Comparison of ENCODE assay signal across 24 cellular contexts in the genomic region with DNA sequence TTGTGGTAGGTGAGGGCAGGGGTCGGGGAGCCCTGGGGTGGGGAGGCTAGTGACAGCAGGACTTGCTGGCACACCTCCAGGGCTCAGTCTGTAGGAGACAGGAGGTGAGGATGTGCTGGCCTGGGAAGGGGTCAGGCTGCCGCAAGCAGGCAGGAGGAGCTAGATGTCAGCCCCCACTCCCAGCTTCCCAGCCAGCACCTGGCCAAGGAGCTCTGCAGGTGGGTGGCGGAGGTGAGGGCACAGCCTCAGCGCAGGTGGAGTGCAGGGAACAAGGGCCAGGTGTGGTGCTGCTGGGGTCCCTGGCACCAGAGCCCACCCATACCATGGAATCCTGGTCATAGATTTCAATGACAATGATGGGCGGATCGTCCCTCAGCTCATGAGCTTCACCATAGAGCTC. TPM values are rescaled to one million over a fixed set of nuclear protein-coding genes. Genes with fewer than 3 reads are reported as not detected.
"Had no signal": no experiment of that assay in that cellular context is flagged by ENCODE, and none has a peak within 500 bp of the region (broad histone marks: within the 10 kb centered on the region; RNA-seq: fewer than 3 reads in every experiment).

No MANE protein-coding gene starts in this region.

- H3K36me3 Mint-ChIP-seq: naive thymus-derived CD8-positive, alpha-beta T cell; stimulated activated effector memory CD8-positive, alpha-beta T cell treated with anti-CD3 and anti-CD28 coated beads, Interleukin-12 subunit alpha, Interleukin-12 subunit beta, amount 100 ng/mL, for 72 hours; type B pancreatic cell had no signal

- H3K4me3 Mint-ChIP-seq: effector memory CD8-positive, alpha-beta T cell; nephron progenitor cell; stimulated activated effector memory CD8-positive, alpha-beta T cell treated with anti-CD3 and anti-CD28 coated beads, Interleukin-12 subunit alpha, Interleukin-12 subunit beta, amount 100 ng/mL, for 72 hours; type B pancreatic cell had no signal

- H3K4me3 ChIP-seq: coronary artery, esophagus squamous epithelium, heart right ventricle, pancreas, smooth muscle cell, testis, tibial artery had no signal

- H3K4me2 ChIP-seq: smooth muscle cell had no signal

- ATAC-seq: effector memory CD8-positive, alpha-beta T cell; heart right ventricle; naive thymus-derived CD8-positive, alpha-beta T cell; pancreas; sciatic nerve; stimulated activated effector memory CD8-positive, alpha-beta T cell treated with anti-CD3 and anti-CD28 coated beads, Interleukin-12 subunit alpha, Interleukin-12 subunit beta, amount 100 ng/mL, for 72 hours had no signal

- H3K27me3 ChIP-seq: esophagus squamous epithelium, heart right ventricle, pancreas, testis, tibial artery had no signal

- H3K27ac ChIP-seq: coronary artery, esophagus squamous epithelium, heart right ventricle, pancreas, testis, tibial artery had no signal

- H3K4me1 ChIP-seq: pancreas, testis had no signal

- H3K36me3 ChIP-seq: esophagus squamous epithelium, heart right ventricle, pancreas, tibial artery had no signal

- H3K9me3 Mint-ChIP-seq: nephron progenitor cell; stimulated activated effector memory CD8-positive, alpha-beta T cell treated with anti-CD3 and anti-CD28 coated beads, Interleukin-12 subunit alpha, Interleukin-12 subunit beta, amount 100 ng/mL, for 72 hours; type B pancreatic cell had no signal

- H3K27ac Mint-ChIP-seq: naive thymus-derived CD8-positive, alpha-beta T cell; nephron progenitor cell; stimulated activated effector memory CD8-positive, alpha-beta T cell treated with anti-CD3 and anti-CD28 coated beads, Interleukin-12 subunit alpha, Interleukin-12 subunit beta, amount 100 ng/mL, for 72 hours; type B pancreatic cell had no signal

- DNase-seq: dermis blood vessel endothelial cell; effector memory CD8-positive, alpha-beta T cell; erythroblast; esophagus squamous epithelium; foreskin melanocyte; glutamatergic neuron; heart right ventricle; hippocampal formation; kidney glomerular epithelial cell; mesenchymal stem cell; naive thymus-derived CD8-positive, alpha-beta T cell; nephron progenitor cell; occipital lobe; stimulated activated CD4-positive, alpha-beta T cell treated with anti-CD3 and anti-CD28 coated beads, Interleukin-2, amount 100 ng/mL, for 24 hours; stimulated activated CD4-positive, alpha-beta T cell treated with anti-CD3 and anti-CD28 coated beads, Interleukin-4, amount 100 ng/mL, for 24 hours; stimulated activated naive CD4-positive, alpha-beta T cell treated with Interleukin-2 at 50 U/mL for 16 hours; testis; tibial artery had no signal

- H3K27me3 Mint-ChIP-seq: effector memory CD8-positive, alpha-beta T cell; type B pancreatic cell had no signal

- H3K9me3 ChIP-seq: esophagus squamous epithelium, pancreas, testis, tibial artery had no signal

RNA-seq across cellular contexts. Expression of a gene that starts 2.9 kb away (rescaled TPM):
- total RNA-seq: smooth muscle cell had no signal
